In the genomic region with DNA sequence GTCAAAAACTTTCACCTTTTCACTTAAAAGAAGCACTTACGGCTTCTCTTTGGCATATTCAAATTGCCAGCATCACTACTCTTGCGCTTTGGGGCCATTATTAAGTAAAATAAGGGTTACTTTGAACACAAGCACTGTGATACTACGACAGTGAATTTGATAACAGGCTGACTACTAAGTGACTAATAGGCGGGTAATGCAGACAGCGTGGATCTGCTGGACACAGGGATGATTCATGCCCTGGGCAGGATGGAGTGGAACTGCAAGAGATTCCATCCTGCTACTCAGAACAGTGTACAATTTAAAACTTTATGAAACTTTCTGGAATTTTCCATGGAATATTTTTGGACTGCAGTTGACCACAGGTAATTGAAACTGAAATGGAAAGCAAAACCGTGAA, we compare ENCODE assay signal across 9 cellular contexts. TPM values are rescaled to one million over a fixed set of nuclear protein-coding genes. Genes with fewer than 3 reads are reported as not detected.
DNase-seq lines count a peak whose midpoint lies in the region; ATAC-seq and FAIRE-seq lines count a peak whose summit lies in the region.
"Had no signal": no experiment of that assay in that cellular context is flagged by ENCODE, and none has a peak within 500 bp of the region (broad histone marks: within the 10 kb centered on the region; RNA-seq: fewer than 3 reads in every experiment).

No MANE protein-coding gene starts in this region.

- H3K27me3 Mint-ChIP-seq in activated naive CD4-positive, alpha-beta T cell treated with anti-CD3 and anti-CD28 coated beads for 36 hours (ENCODE audit: low read depth) = no peaks in the 10 kb centered on the region

- ATAC-seq in HG02571 (IDR thresholded peaks at IDR 0.05; ENCODE audit: unreplicated experiment) = no peak
- ATAC-seq: GM12878 had no signal

- no peaks in the 10 kb centered on the region for H3K4me1 Mint-ChIP-seq in activated naive CD4-positive, alpha-beta T cell treated with anti-CD3 and anti-CD28 coated beads for 36 hours (ENCODE audit: low read depth)

- no peaks in the 10 kb centered on the region for H3K9me3 Mint-ChIP-seq in activated naive CD4-positive, alpha-beta T cell treated with anti-CD3 and anti-CD28 coated beads for 36 hours

- H3K27ac Mint-ChIP-seq in activated naive CD4-positive, alpha-beta T cell treated with anti-CD3 and anti-CD28 coated beads for 36 hours = no peak overlapping the region

- intact Hi-C loops in activated naive CD4-positive, alpha-beta T cell treated with anti-CD3 and anti-CD28 coated beads for 36 hours (cut with micrococcal nuclease) = no loop called here

- DNase-seq in DMS53 (lab: John Stamatoyannopoulos, UW) (peak; percentile 16), DMS53 treated with DMSO at 0.1 percent for 48 hours (lab: John Stamatoyannopoulos, UW; ENCODE audit: unreplicated experiment) (no peak), amniotic epithelial cell (ENCODE audit: low read depth) (peak; percentile 97), hepatic stellate cell (ENCODE audit: low spot score) (peak; percentile 67), urothelium cell line (ENCODE audit: low spot score) (peak; percentile 69)
- no peak for DNase-seq in activated CD4-positive, alpha-beta T cell treated with anti-CD3 and anti-CD28 coated beads, Interleukin-2, amount 50 U/mL, for 4 hours
- DNase-seq in activated naive CD4-positive, alpha-beta T cell treated with anti-CD3 and anti-CD28 coated beads for 36 hours = no peak

- FAIRE-seq in urothelium cell line (lab: Jason Lieb, UNC) = peak; percentile 58
- FAIRE-seq: GM12878 had no signal

- CTCF ChIA-PET in activated naive CD4-positive, alpha-beta T cell treated with anti-CD3 and anti-CD28 coated beads for 36 hours (lab: Charles Lee) = no interaction called here

- no peak overlapping the region for H3K4me3 Mint-ChIP-seq in activated naive CD4-positive, alpha-beta T cell treated with anti-CD3 and anti-CD28 coated beads for 36 hours

- H3K36me3 Mint-ChIP-seq in activated naive CD4-positive, alpha-beta T cell treated with anti-CD3 and anti-CD28 coated beads for 36 hours (ENCODE audit: low read depth) = peaks cover 12% of the 10 kb centered on the region

RNA-seq across cellular contexts. Expression of a gene that starts 45.9 kb away (rescaled TPM):
- total RNA-seq in activated naive CD4-positive, alpha-beta T cell treated with anti-CD3 and anti-CD28 coated beads for 36 hours = 10 to 100 TPM; 52.3 to 53.5 TPM

RNA-seq across cellular contexts. Expression of a gene that starts 57.3 kb away (rescaled TPM):
- not detected for total RNA-seq in activated naive CD4-positive, alpha-beta T cell treated with anti-CD3 and anti-CD28 coated beads for 36 hours

Comparison
In these comparisons a context has a peak if more than half of its experiments do, and no peak if none do; other contexts are left out.
1. DNase-seq: peak in DMS53 (single experiment), amniotic epithelial cell (single experiment), hepatic stellate cell (single experiment) and urothelium cell line (single experiment); none in DMS53 treated with DMSO at 0.1 percent for 48 hours (single experiment), activated CD4-positive, alpha-beta T cell treated with anti-CD3 and anti-CD28 coated beads, Interleukin-2, amount 50 U/mL, for 4 hours (0 of 2) and activated naive CD4-positive, alpha-beta T cell treated with anti-CD3 and anti-CD28 coated beads for 36 hours (single experiment).